ENCODE assay signal across 29 cellular contexts in genomic region chrX:82589410-82589809, GRCh38.
DNase-seq lines count a peak whose midpoint lies in the region; ATAC-seq, FAIRE-seq and TF ChIP-seq lines count a peak whose summit lies in the region.
"Had no signal": no experiment of that assay in that cellular context is flagged by ENCODE, and none has a peak within 500 bp of the region (broad histone marks: within the 10 kb centered on the region; RNA-seq: fewer than 3 reads in every experiment).

No MANE protein-coding gene starts in this region.

- H3K27ac ChIP-seq in BLaER1 treated with 17β-estradiol and CSF1 and Interleukin-3, amounts not matched to agents 10 nM and 100 nM: no peak overlapping the region
- no peak overlapping the region for H3K27ac ChIP-seq in PC-3 (ENCODE audit: low read length)
- H3K27ac ChIP-seq in lung (ENCODE audit: low read depth in 1 of 2, low read length in 1 of 2): no peak overlapping the region
- H3K27ac ChIP-seq: ascending aorta had no signal

- no peaks in the 10 kb centered on the region for H3K79me2 ChIP-seq in PC-3 (ENCODE audit: low read length)

- no peaks in the 10 kb centered on the region for H3F3A ChIP-seq in PC-3 (ENCODE audit: low read length, unreplicated experiment)

- peak; percentile 53 for DNase-seq in PC-3
- DNase-seq in epithelial cell of esophagus (ENCODE audit: low read depth): peak; percentile 68
- DNase-seq in lung (ENCODE audit: low spot score): no peak
- DNase-seq in 8988T: no peak
- DNase-seq in activated T-helper 2 cell treated with anti-CD3 and anti-CD28 coated beads, Interferon-gamma antibody, Interleukin-2, Interleukin-4, amounts not matched to agents 10 μg/mL and 5 μg/mL and 100 μg/mL, durations not matched to agents 14 hours and 24 hours and 36 hours (ENCODE audit: low spot score): no peak
- DNase-seq in NOMO-1 (lab: John Stamatoyannopoulos, UW; ENCODE audit: unreplicated experiment in 2 of 2): no peak
- DNase-seq in H54 (ENCODE audit: insufficient read length, low spot score): no peak
- DNase-seq: activated CD4-positive, CD25-positive, alpha-beta regulatory T cell; activated T-cell treated with anti-CD3 and anti-CD28 coated beads, Interleukin-2, amount 50 U/mL, for 48 hours; CD4-positive, alpha-beta T cell; cortex of kidney; DMS153; GF-D8; hypothalamus; mesendoderm; naive thymus-derived CD8-positive, alpha-beta T cell; NCI-H1930; NCI-H2227 treated with DMSO at 0.1 percent for 48 hours; NCI-H82; right cardiac atrium; stimulated activated CD4-positive, alpha-beta T cell treated with anti-CD3 and anti-CD28 coated beads, Interleukin-15, amount 100 ng/mL, for 24 hours; T1000 had no signal

- H3K27me3 Mint-ChIP-seq in activated T-helper 2 cell treated with anti-CD3 and anti-CD28 coated beads, Interferon-gamma antibody, Interleukin-2, Interleukin-4, amounts not matched to agents 10 μg/mL and 5 μg/mL and 100 μg/mL, durations not matched to agents 14 hours and 24 hours and 36 hours (ENCODE audit: low read depth): no peaks in the 10 kb centered on the region
- H3K27me3 Mint-ChIP-seq: activated naive CD4-positive, alpha-beta T cell treated with anti-CD3 and anti-CD28 coated beads, Interleukin-2, amount 50 U/mL, for 24 hours; CD4-positive, alpha-beta T cell; naive thymus-derived CD8-positive, alpha-beta T cell had no signal

- H3K4me3 Mint-ChIP-seq in activated T-helper 2 cell treated with anti-CD3 and anti-CD28 coated beads, Interferon-gamma antibody, Interleukin-2, Interleukin-4, amounts not matched to agents 10 μg/mL and 5 μg/mL and 100 μg/mL, durations not matched to agents 14 hours and 24 hours and 36 hours (ENCODE audit: low read depth): no peak overlapping the region
- H3K4me3 Mint-ChIP-seq: activated naive CD4-positive, alpha-beta T cell treated with anti-CD3 and anti-CD28 coated beads, Interleukin-2, amount 50 U/mL, for 24 hours; CD4-positive, alpha-beta T cell; naive thymus-derived CD8-positive, alpha-beta T cell had no signal

- peaks cover 9 to 99% (median 80%) of the 10 kb centered on the region in 11 experiments; a peak in 21 of 22 replicates for H3K27me3 ChIP-seq in BLaER1 treated with 17β-estradiol and CSF1 and Interleukin-3, amounts not matched to agents 10 nM and 100 nM
- H3K27me3 ChIP-seq in PC-3 (ENCODE audit: low read length) (no peaks in the 10 kb centered on the region), lung (ENCODE audit: control insufficient read depth, insufficient read depth) (no peaks in the 10 kb centered on the region)
- H3K27me3 ChIP-seq: ascending aorta had no signal

- TF ChIP-seq POLR2A in H54 (IDR thresholded peaks at IDR 0.05; ENCODE audit: low read depth, low read length): no peak

- no peak overlapping the region for H3K9ac ChIP-seq in BLaER1 treated with 17β-estradiol and CSF1 and Interleukin-3, amounts not matched to agents 10 nM and 100 nM
- no peak overlapping the region for H3K9ac ChIP-seq in PC-3 (ENCODE audit: low read length)

- POLR2A ChIA-PET in PC-3 (lab: Charles Lee; ENCODE audit: unreplicated experiment): no interaction called here

- no peaks in the 10 kb centered on the region for H4K20me1 ChIP-seq in BLaER1 treated with 17β-estradiol and CSF1 and Interleukin-3, amounts not matched to agents 10 nM and 100 nM
- no peaks in the 10 kb centered on the region for H4K20me1 ChIP-seq in PC-3 (ENCODE audit: low read length)

- intact Hi-C loops in PC-3 (cut with micrococcal nuclease): no loop called here
- intact Hi-C loops in activated T-helper 2 cell treated with anti-CD3 and anti-CD28 coated beads, Interferon-gamma antibody, Interleukin-2, Interleukin-4, amounts not matched to agents 10 μg/mL and 5 μg/mL and 100 μg/mL, durations not matched to agents 14 hours and 24 hours and 36 hours (cut with micrococcal nuclease): no loop called here

- H3K4me3 ChIP-seq in BLaER1 treated with 17β-estradiol and CSF1 and Interleukin-3, amounts not matched to agents 10 nM and 100 nM: no peak overlapping the region
- no peak overlapping the region for H3K4me3 ChIP-seq in PC-3 (ENCODE audit: low read length)
- H3K4me3 ChIP-seq in epithelial cell of esophagus (ENCODE audit: low read length): no peak overlapping the region
- H3K4me3 ChIP-seq in lung: no peak overlapping the region
- H3K4me3 ChIP-seq: ascending aorta, K562 had no signal

- H3K27ac Mint-ChIP-seq in activated T-helper 2 cell treated with anti-CD3 and anti-CD28 coated beads, Interferon-gamma antibody, Interleukin-2, Interleukin-4, amounts not matched to agents 10 μg/mL and 5 μg/mL and 100 μg/mL, durations not matched to agents 14 hours and 24 hours and 36 hours: no peak overlapping the region
- H3K27ac Mint-ChIP-seq: activated naive CD4-positive, alpha-beta T cell treated with anti-CD3 and anti-CD28 coated beads, Interleukin-2, amount 50 U/mL, for 24 hours; CD4-positive, alpha-beta T cell; naive thymus-derived CD8-positive, alpha-beta T cell had no signal

- H3K4me2 ChIP-seq in BLaER1 treated with 17β-estradiol and CSF1 and Interleukin-3, amounts not matched to agents 10 nM and 100 nM: peak overlapping the region in 7 of 11 experiments; percentile 3 to 57 (median 21); a peak in 9 of 22 replicates
- H3K4me2 ChIP-seq in PC-3 (ENCODE audit: low read length): peak overlapping the region; percentile 22; the same call in 1 of the 2 replicates

- peaks cover 5 to 31% (median 14%) of the 10 kb centered on the region in 10 experiments; a peak in 10 of 20 replicates for H3K4me1 ChIP-seq in BLaER1 treated with 17β-estradiol and CSF1 and Interleukin-3, amounts not matched to agents 10 nM and 100 nM
- H3K4me1 ChIP-seq in PC-3 (ENCODE audit: insufficient read depth, low read length) (peaks cover 13% of the 10 kb centered on the region; the same call in 1 of the 2 replicates), lung (ENCODE audit: control insufficient read depth in 2 of 2, insufficient read depth in 2 of 2, low read length in 2 of 2) (no peaks in the 10 kb centered on the region)
- H3K4me1 ChIP-seq: ascending aorta had no signal

- H3K9me3 Mint-ChIP-seq in activated T-helper 2 cell treated with anti-CD3 and anti-CD28 coated beads, Interferon-gamma antibody, Interleukin-2, Interleukin-4, amounts not matched to agents 10 μg/mL and 5 μg/mL and 100 μg/mL, durations not matched to agents 14 hours and 24 hours and 36 hours: peaks cover 12% of the 10 kb centered on the region
- H3K9me3 Mint-ChIP-seq: activated naive CD4-positive, alpha-beta T cell treated with anti-CD3 and anti-CD28 coated beads, Interleukin-2, amount 50 U/mL, for 24 hours had no signal

- no TSS peak for BruUV-seq in PC-3 (replicated peaks; lab: Mats Ljungman, UMichigan)

- FAIRE-seq in H54 (lab: Jason Lieb, UNC): no peak
- FAIRE-seq: endometrium, K562 had no signal

- no peaks in the 10 kb centered on the region for H3K9me3 ChIP-seq in BLaER1 treated with 17β-estradiol and CSF1 and Interleukin-3, amounts not matched to agents 10 nM and 100 nM (replicated peaks in 1 of 11)
- H3K9me3 ChIP-seq in PC-3 (ENCODE audit: low read length) (no peaks in the 10 kb centered on the region), lung (ENCODE audit: control insufficient read depth in 2 of 2, insufficient read depth in 1 of 2, low read length in 1 of 2) (no peaks in the 10 kb centered on the region)
- H3K9me3 ChIP-seq: ascending aorta had no signal

- H3K9me2 ChIP-seq in PC-3 (replicated peaks; ENCODE audit: low read length): no peaks in the 10 kb centered on the region

- no peak for TF ChIP-seq CTCF in PC-3 (conservative IDR thresholded peaks at IDR 0.05; ENCODE audit: low read depth, low read length)
- no peak for TF ChIP-seq CTCF in epithelial cell of esophagus (IDR thresholded peaks at IDR 0.05; ENCODE audit: insufficient read depth, low read depth, low read length, missing control alignments)
- no peak for TF ChIP-seq CTCF in lung (IDR thresholded peaks at IDR 0.05; ENCODE audit: control extremely low read depth, extremely low read depth)

- CTCF ChIA-PET in PC-3 (lab: Charles Lee): no interaction called here

- no peak overlapping the region for H2AFZ ChIP-seq in PC-3 (ENCODE audit: low read length)

- no peaks in the 10 kb centered on the region for H3K4me1 Mint-ChIP-seq in activated T-helper 2 cell treated with anti-CD3 and anti-CD28 coated beads, Interferon-gamma antibody, Interleukin-2, Interleukin-4, amounts not matched to agents 10 μg/mL and 5 μg/mL and 100 μg/mL, durations not matched to agents 14 hours and 24 hours and 36 hours (ENCODE audit: low read depth)
- H3K4me1 Mint-ChIP-seq: activated naive CD4-positive, alpha-beta T cell treated with anti-CD3 and anti-CD28 coated beads, Interleukin-2, amount 50 U/mL, for 24 hours; naive thymus-derived CD8-positive, alpha-beta T cell had no signal

- no peaks in the 10 kb centered on the region for H3K36me3 Mint-ChIP-seq in activated T-helper 2 cell treated with anti-CD3 and anti-CD28 coated beads, Interferon-gamma antibody, Interleukin-2, Interleukin-4, amounts not matched to agents 10 μg/mL and 5 μg/mL and 100 μg/mL, durations not matched to agents 14 hours and 24 hours and 36 hours (ENCODE audit: low read depth)
- H3K36me3 Mint-ChIP-seq: activated naive CD4-positive, alpha-beta T cell treated with anti-CD3 and anti-CD28 coated beads, Interleukin-2, amount 50 U/mL, for 24 hours; naive thymus-derived CD8-positive, alpha-beta T cell had no signal

- no peaks in the 10 kb centered on the region for H3K36me3 ChIP-seq in BLaER1 treated with 17β-estradiol and CSF1 and Interleukin-3, amounts not matched to agents 10 nM and 100 nM
- no peaks in the 10 kb centered on the region for H3K36me3 ChIP-seq in PC-3 (ENCODE audit: low read depth, low read length)
- H3K36me3 ChIP-seq in lung (ENCODE audit: control insufficient read depth in 2 of 2, insufficient read depth in 2 of 2, low read length in 2 of 2): no peaks in the 10 kb centered on the region
- H3K36me3 ChIP-seq: ascending aorta had no signal

- ATAC-seq in PC-3 (peak; percentile 37; the same call in 1 of the 2 replicates), lung (ENCODE audit: insufficient read depth, low FRiP score) (peak; percentile 27)
- ATAC-seq: K562; naive thymus-derived CD8-positive, alpha-beta T cell; Panc1; right cardiac atrium; SK-N-SH treated with all-trans-retinoic acid at 6 μM for 48 hours had no signal

- WGBS in lung, 2 donors: 34 to 51% methylated on average over 5 of the region's 5 CpGs

Comparison
In these comparisons a context has a peak if more than half of its experiments do, and no peak if none do; other contexts are left out.
1. DNase-seq: peak in PC-3 (single experiment) and epithelial cell of esophagus (single experiment); none in lung (single experiment), 8988T (single experiment), activated T-helper 2 cell treated with anti-CD3 and anti-CD28 coated beads, Interferon-gamma antibody, Interleukin-2, Interleukin-4, amounts not matched to agents 10 μg/mL and 5 μg/mL and 100 μg/mL, durations not matched to agents 14 hours and 24 hours and 36 hours (single experiment), NOMO-1 (0 of 2) and H54 (single experiment).